ENCODE assay signal across 25 cellular contexts in genomic region chr3:50481992-50482391, GRCh38. TPM values are rescaled to one million over a fixed set of nuclear protein-coding genes. Genes with fewer than 3 reads are reported as not detected.
DNase-seq lines count a peak whose midpoint lies in the region; ATAC-seq and TF ChIP-seq lines count a peak whose summit lies in the region.
"Had no signal": no experiment of that assay in that cellular context is flagged by ENCODE, and none has a peak within 500 bp of the region (broad histone marks: within the 10 kb centered on the region; RNA-seq: fewer than 3 reads in every experiment).

No MANE protein-coding gene starts in this region.

- no peaks in the 10 kb centered on the region for H4K20me1 ChIP-seq in Loucy (ENCODE audit: insufficient read depth, low read length, poor library complexity, severe bottlenecking)

- H3K56ac ChIP-seq in mesendoderm (ENCODE audit: low read length) = no peak overlapping the region

- no peak overlapping the region for H4K8ac ChIP-seq in mesendoderm (ENCODE audit: low read depth, low read length)

- peaks cover 24% of the 10 kb centered on the region for H3K4me1 ChIP-seq in Loucy (ENCODE audit: insufficient read depth, low read length, poor library complexity, severe bottlenecking)
- H3K4me1 ChIP-seq in mesendoderm (ENCODE audit: control insufficient read depth, low read depth, low read length) = no peaks in the 10 kb centered on the region
- H3K4me1 ChIP-seq: gastroesophageal sphincter had no signal

- peaks cover 2% of the 10 kb centered on the region; the same call in 1 of the 2 replicates for H3F3A ChIP-seq in Loucy (ENCODE audit: low read depth)

- no peak overlapping the region for H2AFZ ChIP-seq in Loucy (ENCODE audit: low read length)

- H3K4me3 Mint-ChIP-seq in central memory CD8-positive, alpha-beta T cell = no peak overlapping the region
- H3K4me3 Mint-ChIP-seq: activated B cell treated with CpG ODN at 0.5 μM for 24 hours; activated T-helper 1 cell treated with anti-CD3 and anti-CD28 coated beads, Interleukin-12 subunit alpha, Interleukin-12 subunit beta, Interleukin-2, Interleukin-4 antibody, amounts not matched to agents 30 ng/mL and 10 ng/mL and 1 ng/mL, durations not matched to agents 14 hours and 24 hours and 36 hours; CD4-positive, alpha-beta memory T cell; T-helper 2 cell treated with Interferon-gamma antibody and Interleukin-4, amounts not matched to agents 5 μg/mL and 100 μg/mL, for 36 hours had no signal

- no peak overlapping the region for H2BK15ac ChIP-seq in mesendoderm (replicated peaks; ENCODE audit: low read depth)

- no peak overlapping the region for H3K9ac ChIP-seq in Loucy (ENCODE audit: low read depth, low read length, poor library complexity, severe bottlenecking)
- H3K9ac ChIP-seq in mesendoderm (ENCODE audit: low read length) = no peak overlapping the region

- no peak overlapping the region for H2BK5ac ChIP-seq in mesendoderm (ENCODE audit: low read length)

- no peaks in the 10 kb centered on the region for H3K36me3 ChIP-seq in Loucy (ENCODE audit: insufficient read depth, low read length)
- no peaks in the 10 kb centered on the region for H3K36me3 ChIP-seq in mesendoderm (ENCODE audit: control insufficient read depth, insufficient read depth, low read length)
- no peaks in the 10 kb centered on the region for H3K36me3 ChIP-seq in MG63
- H3K36me3 ChIP-seq: esophagus squamous epithelium, gastroesophageal sphincter, suprapubic skin had no signal

- peak overlapping the region; percentile 22 for H3K27ac Mint-ChIP-seq in central memory CD8-positive, alpha-beta T cell (ENCODE audit: low read depth)
- H3K27ac Mint-ChIP-seq: activated B cell treated with CpG ODN at 0.5 μM for 24 hours; activated T-helper 1 cell treated with anti-CD3 and anti-CD28 coated beads, Interleukin-12 subunit alpha, Interleukin-12 subunit beta, Interleukin-2, Interleukin-4 antibody, amounts not matched to agents 30 ng/mL and 10 ng/mL and 1 ng/mL, durations not matched to agents 14 hours and 24 hours and 36 hours; T-helper 2 cell treated with Interferon-gamma antibody and Interleukin-4, amounts not matched to agents 5 μg/mL and 100 μg/mL, for 36 hours had no signal

- H3K4ac ChIP-seq in mesendoderm (ENCODE audit: low read depth, low read length) = no peak overlapping the region

- no peak overlapping the region for H2AK5ac ChIP-seq in mesendoderm (ENCODE audit: low read length)

- H3K4me3 ChIP-seq in Loucy (ENCODE audit: low read length, poor library complexity, severe bottlenecking) (no peak overlapping the region), mesendoderm (ENCODE audit: low read length) (no peak overlapping the region), MG63 (no peak overlapping the region)
- H3K4me3 ChIP-seq: esophagus squamous epithelium, gastroesophageal sphincter, suprapubic skin had no signal

- peaks cover 43% of the 10 kb centered on the region for H3K4me1 Mint-ChIP-seq in central memory CD8-positive, alpha-beta T cell
- H3K4me1 Mint-ChIP-seq: activated B cell treated with CpG ODN at 0.5 μM for 24 hours had no signal

- H3K36me3 Mint-ChIP-seq in central memory CD8-positive, alpha-beta T cell (ENCODE audit: insufficient read depth) = peaks cover 3% of the 10 kb centered on the region
- H3K36me3 Mint-ChIP-seq: CD4-positive, alpha-beta memory T cell had no signal

- H3K9me3 Mint-ChIP-seq in central memory CD8-positive, alpha-beta T cell = no peaks in the 10 kb centered on the region
- H3K9me3 Mint-ChIP-seq: activated B cell treated with CpG ODN at 0.5 μM for 24 hours; activated T-helper 1 cell treated with anti-CD3 and anti-CD28 coated beads, Interleukin-12 subunit alpha, Interleukin-12 subunit beta, Interleukin-2, Interleukin-4 antibody, amounts not matched to agents 30 ng/mL and 10 ng/mL and 1 ng/mL, durations not matched to agents 14 hours and 24 hours and 36 hours; T-helper 2 cell treated with Interferon-gamma antibody and Interleukin-4, amounts not matched to agents 5 μg/mL and 100 μg/mL, for 36 hours had no signal

- H2BK120ac ChIP-seq in mesendoderm (ENCODE audit: low read depth, low read length) = no peak overlapping the region

- no CpG with 5 or more reads among the region's 4 CpGs for WGBS in mesendoderm (ENCODE audit: extremely low coverage, insufficient coverage, low lambda C conversion rate)

- H3K27me3 Mint-ChIP-seq in central memory CD8-positive, alpha-beta T cell = no peaks in the 10 kb centered on the region
- H3K27me3 Mint-ChIP-seq: CD4-positive, alpha-beta memory T cell had no signal

- no peak overlapping the region for H3K18ac ChIP-seq in mesendoderm (ENCODE audit: low read length)

- no peak overlapping the region for H4K5ac ChIP-seq in mesendoderm (ENCODE audit: low read length)

- no peaks in the 10 kb centered on the region for H3K9me3 ChIP-seq in Loucy (ENCODE audit: insufficient read depth, low read depth, low read length)
- H3K9me3 ChIP-seq in MG63 = no peaks in the 10 kb centered on the region
- H3K9me3 ChIP-seq: esophagus squamous epithelium, gastroesophageal sphincter, suprapubic skin had no signal

- intact Hi-C loops in posterior vena cava (cut with DNase I) = no loop called here

- H3K23ac ChIP-seq in mesendoderm (ENCODE audit: low read length) = no peak overlapping the region

- DNase-seq in DMS53 (lab: John Stamatoyannopoulos, UW) (peak; percentile 0), DMS53 treated with DMSO at 0.1 percent for 48 hours (lab: John Stamatoyannopoulos, UW; ENCODE audit: unreplicated experiment) (no peak), mesendoderm (peak; percentile 48), posterior vena cava (ENCODE audit: low spot score) (no peak), NCI-H82 (lab: John Stamatoyannopoulos, UW) (no peak), MG63 (no peak)
- no peak for DNase-seq in central memory CD8-positive, alpha-beta T cell (ENCODE audit: low spot score in 2 of 2)
- DNase-seq: 8988T; activated B cell treated with CpG ODN at 0.5 μM for 24 hours; activated CD4-positive, alpha-beta T cell treated with anti-CD3 and anti-CD28 coated beads, Interleukin-2, amount 50 U/mL, for 4 hours; activated naive CD4-positive, alpha-beta T cell treated with anti-CD3 and anti-CD28 coated beads, Interleukin-2, amount 50 U/mL, for 16 hours; anterior cingulate cortex; CD4-positive, alpha-beta memory T cell; cortex of kidney; DMS153; esophagus squamous epithelium; kidney; NCI-H1105; small intestine had no signal

- no peaks in the 10 kb centered on the region for H3K9me2 ChIP-seq in Loucy (replicated peaks; ENCODE audit: low read depth, low read length)

- peak overlapping the region; percentile 41 for H3K4me2 ChIP-seq in Loucy (ENCODE audit: low read depth, low read length, poor library complexity, severe bottlenecking)
- no peak overlapping the region for H3K4me2 ChIP-seq in mesendoderm (ENCODE audit: low read length)

- H3K27me3 ChIP-seq in Loucy (ENCODE audit: insufficient read depth, low read length, poor library complexity, severe bottlenecking) (no peaks in the 10 kb centered on the region), mesendoderm (ENCODE audit: insufficient read depth, low read length, poor library complexity) (no peaks in the 10 kb centered on the region), MG63 (no peaks in the 10 kb centered on the region)
- H3K27me3 ChIP-seq: esophagus squamous epithelium, gastroesophageal sphincter, suprapubic skin had no signal

- no peak overlapping the region for H3K27ac ChIP-seq in mesendoderm (ENCODE audit: low read depth, low read length)
- H3K27ac ChIP-seq: esophagus squamous epithelium, gastroesophageal sphincter, HL-60, suprapubic skin had no signal

- TF ChIP-seq CTCF in Loucy (conservative IDR thresholded peaks at IDR 0.05; ENCODE audit: low read length) = no peak

- ATAC-seq in central memory CD8-positive, alpha-beta T cell (replicated peaks; ENCODE audit: extremely low read depth, poor library complexity, severe bottlenecking) = no peak
- ATAC-seq: gastroesophageal sphincter had no signal

- no peaks in the 10 kb centered on the region for H3K79me1 ChIP-seq in mesendoderm (ENCODE audit: low read length)

- H3K79me2 ChIP-seq in Loucy (ENCODE audit: insufficient read depth, low read length) = no peaks in the 10 kb centered on the region
- no peaks in the 10 kb centered on the region for H3K79me2 ChIP-seq in mesendoderm (ENCODE audit: control insufficient read depth, insufficient read depth, low read length)

RNA-seq across cellular contexts. Expression of gene CACNA2D2, which starts 21.4 kb away (rescaled TPM):
- 4.1 TPM for polyA plus RNA-seq in mesendoderm (2013, experiment 1 of 2)
- 3.7 TPM for polyA plus RNA-seq in mesendoderm (2013, experiment 2 of 2)
- 1 to 10 TPM; 2.0 to 2.6 TPM for total RNA-seq in posterior vena cava
- total RNA-seq in MG63 (2014; rRNA removed; shearing (Covaris generic); ENCODE audit: low replicate concordance) = not detected in 2 replicates

Comparison
In these comparisons a context has a peak if more than half of its experiments do, and no peak if none do; other contexts are left out.
1. DNase-seq: peak in DMS53 (single experiment) and mesendoderm (single experiment); none in DMS53 treated with DMSO at 0.1 percent for 48 hours (single experiment), central memory CD8-positive, alpha-beta T cell (0 of 2), posterior vena cava (single experiment), NCI-H82 (single experiment) and MG63 (single experiment).